1 cellular context compared by ENCODE assay signal in the genomic region with DNA sequence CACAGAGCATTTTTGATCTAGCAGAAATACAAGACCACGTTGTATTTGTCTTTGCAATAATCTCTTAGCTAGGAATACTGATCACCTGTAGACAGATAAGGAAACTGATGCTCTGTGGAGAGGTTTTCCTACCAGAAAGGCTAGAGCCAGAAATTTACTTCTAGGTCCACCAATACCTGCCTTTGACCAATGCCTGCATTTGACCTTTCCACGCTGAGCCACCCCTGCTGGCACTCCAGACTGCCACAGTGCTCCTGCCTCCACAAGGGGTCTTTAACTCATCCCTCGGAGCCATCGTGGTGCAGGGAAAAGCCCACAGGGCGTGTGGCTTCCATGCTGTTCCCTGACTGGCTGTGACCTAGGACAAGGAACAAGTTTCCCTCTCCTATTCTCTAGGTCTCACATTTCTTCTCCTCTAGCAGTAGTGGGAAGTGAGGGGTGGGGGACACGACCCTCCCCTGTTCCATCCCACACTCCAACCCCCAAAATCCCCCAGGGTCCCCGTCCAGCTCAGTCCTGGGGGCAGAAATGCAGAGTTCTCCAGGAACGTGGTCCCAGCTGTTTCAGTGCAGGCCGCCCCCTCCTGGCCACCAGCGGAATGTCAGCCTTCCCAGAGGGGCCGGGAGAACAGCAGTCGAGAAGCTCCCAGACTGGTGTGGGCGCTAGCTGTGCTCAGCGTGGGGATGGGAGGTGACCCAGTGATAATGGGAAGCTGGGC.
TF ChIP-seq lines count a peak whose summit lies in the region.

No MANE protein-coding gene starts in this region.

TF ChIP-seq in HepG2, 621 proteins besides CTCF, POLR2A, EP300 and RAD21 (continued from another document and continues in another):
- TF ChIP-seq ARNT (IDR thresholded peaks at IDR 0.05), result no peak
- no peak for TF ChIP-seq ZNF331 (CRISPR knock-in tag; IDR thresholded peaks at IDR 0.05)
- no peak for TF ChIP-seq ZNF446 (CRISPR knock-in tag; IDR thresholded peaks at IDR 0.05)
- TF ChIP-seq TEAD3 (CRISPR knock-in tag; optimal IDR thresholded peaks at IDR 0.05; ENCODE audit: borderline replicate concordance), result peak; percentile 49
- no peak for TF ChIP-seq HMGA1 (CRISPR knock-in tag; conservative IDR thresholded peaks at IDR 0.05)
- TF ChIP-seq ATRX (CRISPR knock-in tag; IDR thresholded peaks at IDR 0.05; ENCODE audit: borderline replicate concordance), result no peak
- no peak for TF ChIP-seq FIP1L1 (IDR thresholded peaks at IDR 0.05; ENCODE audit: borderline replicate concordance, insufficient read depth, low read depth, low read length)
- TF ChIP-seq FOXO4 (CRISPR knock-in tag; conservative IDR thresholded peaks at IDR 0.05), result no peak
- no peak for TF ChIP-seq YY1 (IDR thresholded peaks at IDR 0.05; ENCODE audit: insufficient read depth, insufficient replicate concordance, low read depth, low read length)
- no peak for TF ChIP-seq SATB2 (CRISPR knock-in tag; IDR thresholded peaks at IDR 0.05)
- TF ChIP-seq, protein P1, sequence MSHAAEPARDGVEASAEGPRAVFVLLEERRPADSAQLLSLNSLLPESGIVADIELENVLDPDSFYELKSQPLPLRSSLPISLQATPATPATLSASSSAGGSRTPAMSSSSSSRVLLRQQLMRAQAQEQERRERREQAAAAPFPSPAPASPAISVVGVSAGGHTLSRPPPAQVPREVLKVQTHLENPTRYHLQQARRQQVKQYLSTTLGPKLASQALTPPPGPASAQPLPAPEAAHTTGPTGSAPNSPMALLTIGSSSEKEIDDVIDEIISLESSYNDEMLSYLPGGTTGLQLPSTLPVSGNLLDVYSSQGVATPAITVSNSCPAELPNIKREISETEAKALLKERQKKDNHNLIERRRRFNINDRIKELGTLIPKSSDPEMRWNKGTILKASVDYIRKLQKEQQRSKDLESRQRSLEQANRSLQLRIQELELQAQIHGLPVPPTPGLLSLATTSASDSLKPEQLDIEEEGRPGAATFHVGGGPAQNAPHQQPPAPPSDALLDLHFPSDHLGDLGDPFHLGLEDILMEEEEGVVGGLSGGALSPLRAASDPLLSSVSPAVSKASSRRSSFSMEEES (CRISPR knock-in tag; IDR thresholded peaks at IDR 0.05), result no peak
- TF ChIP-seq ZBTB43 (CRISPR knock-in tag; conservative IDR thresholded peaks at IDR 0.05), result no peak
- no peak for TF ChIP-seq SPEN (CRISPR knock-in tag; IDR thresholded peaks at IDR 0.05; ENCODE audit: low read depth)
- TF ChIP-seq MED13 (CRISPR knock-in tag; IDR thresholded peaks at IDR 0.05), result no peak
- no peak for TF ChIP-seq GPN1 (CRISPR knock-in tag; IDR thresholded peaks at IDR 0.05; ENCODE audit: borderline replicate concordance)
- TF ChIP-seq ZSCAN22 (CRISPR knock-in tag; IDR thresholded peaks at IDR 0.05), result no peak
- no peak for TF ChIP-seq ZNF333 (CRISPR knock-in tag; IDR thresholded peaks at IDR 0.05; ENCODE audit: borderline replicate concordance)
- no peak for TF ChIP-seq ZNF558 (CRISPR knock-in tag; IDR thresholded peaks at IDR 0.05; ENCODE audit: borderline replicate concordance)
- no peak for TF ChIP-seq ZFP36L2 (CRISPR knock-in tag; IDR thresholded peaks at IDR 0.05)
- TF ChIP-seq, protein P2, sequence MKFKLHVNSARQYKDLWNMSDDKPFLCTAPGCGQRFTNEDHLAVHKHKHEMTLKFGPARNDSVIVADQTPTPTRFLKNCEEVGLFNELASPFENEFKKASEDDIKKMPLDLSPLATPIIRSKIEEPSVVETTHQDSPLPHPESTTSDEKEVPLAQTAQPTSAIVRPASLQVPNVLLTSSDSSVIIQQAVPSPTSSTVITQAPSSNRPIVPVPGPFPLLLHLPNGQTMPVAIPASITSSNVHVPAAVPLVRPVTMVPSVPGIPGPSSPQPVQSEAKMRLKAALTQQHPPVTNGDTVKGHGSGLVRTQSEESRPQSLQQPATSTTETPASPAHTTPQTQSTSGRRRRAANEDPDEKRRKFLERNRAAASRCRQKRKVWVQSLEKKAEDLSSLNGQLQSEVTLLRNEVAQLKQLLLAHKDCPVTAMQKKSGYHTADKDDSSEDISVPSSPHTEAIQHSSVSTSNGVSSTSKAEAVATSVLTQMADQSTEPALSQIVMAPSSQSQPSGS (CRISPR knock-in tag; IDR thresholded peaks at IDR 0.05), result no peak
- TF ChIP-seq BRCA1 (CRISPR knock-in tag; IDR thresholded peaks at IDR 0.05), result no peak
- no peak for TF ChIP-seq SMAD3 (CRISPR knock-in tag; IDR thresholded peaks at IDR 0.05)
- TF ChIP-seq PLSCR1 (CRISPR knock-in tag; IDR thresholded peaks at IDR 0.05; ENCODE audit: borderline replicate concordance), result no peak
- TF ChIP-seq ONECUT2 (CRISPR knock-in tag; IDR thresholded peaks at IDR 0.05), result no peak
- no peak for TF ChIP-seq ZNF33B (CRISPR knock-in tag; IDR thresholded peaks at IDR 0.05)
- no peak for TF ChIP-seq ZNF280B (CRISPR knock-in tag; IDR thresholded peaks at IDR 0.05; ENCODE audit: borderline replicate concordance)
- peak; percentile 18; the same call in 1 of the 2 replicates for TF ChIP-seq MYC (CRISPR knock-in tag; IDR thresholded peaks at IDR 0.05; ENCODE audit: borderline replicate concordance)
- no peak for TF ChIP-seq ZNF841 (CRISPR knock-in tag; IDR thresholded peaks at IDR 0.05; ENCODE audit: borderline replicate concordance)
- no peak for TF ChIP-seq MAF1 (CRISPR knock-in tag; IDR thresholded peaks at IDR 0.05; ENCODE audit: borderline replicate concordance)
- TF ChIP-seq ZNF713 (CRISPR knock-in tag; IDR thresholded peaks at IDR 0.05), result no peak
- no peak for TF ChIP-seq ZNF709 (CRISPR knock-in tag; IDR thresholded peaks at IDR 0.05)
- TF ChIP-seq ZBTB1 (CRISPR knock-in tag; IDR thresholded peaks at IDR 0.05; ENCODE audit: borderline replicate concordance), result no peak
- TF ChIP-seq ZXDC (CRISPR knock-in tag; IDR thresholded peaks at IDR 0.05), result no peak
- TF ChIP-seq ZNF510 (CRISPR knock-in tag; IDR thresholded peaks at IDR 0.05; ENCODE audit: low read depth), result no peak
- no peak for TF ChIP-seq ATAD3A (CRISPR knock-in tag; IDR thresholded peaks at IDR 0.05)
- TF ChIP-seq KLF6 (CRISPR knock-in tag; IDR thresholded peaks at IDR 0.05), result no peak
- TF ChIP-seq CSRNP2 (CRISPR knock-in tag; conservative IDR thresholded peaks at IDR 0.05; ENCODE audit: low read depth), result no peak
- TF ChIP-seq, protein P3, sequence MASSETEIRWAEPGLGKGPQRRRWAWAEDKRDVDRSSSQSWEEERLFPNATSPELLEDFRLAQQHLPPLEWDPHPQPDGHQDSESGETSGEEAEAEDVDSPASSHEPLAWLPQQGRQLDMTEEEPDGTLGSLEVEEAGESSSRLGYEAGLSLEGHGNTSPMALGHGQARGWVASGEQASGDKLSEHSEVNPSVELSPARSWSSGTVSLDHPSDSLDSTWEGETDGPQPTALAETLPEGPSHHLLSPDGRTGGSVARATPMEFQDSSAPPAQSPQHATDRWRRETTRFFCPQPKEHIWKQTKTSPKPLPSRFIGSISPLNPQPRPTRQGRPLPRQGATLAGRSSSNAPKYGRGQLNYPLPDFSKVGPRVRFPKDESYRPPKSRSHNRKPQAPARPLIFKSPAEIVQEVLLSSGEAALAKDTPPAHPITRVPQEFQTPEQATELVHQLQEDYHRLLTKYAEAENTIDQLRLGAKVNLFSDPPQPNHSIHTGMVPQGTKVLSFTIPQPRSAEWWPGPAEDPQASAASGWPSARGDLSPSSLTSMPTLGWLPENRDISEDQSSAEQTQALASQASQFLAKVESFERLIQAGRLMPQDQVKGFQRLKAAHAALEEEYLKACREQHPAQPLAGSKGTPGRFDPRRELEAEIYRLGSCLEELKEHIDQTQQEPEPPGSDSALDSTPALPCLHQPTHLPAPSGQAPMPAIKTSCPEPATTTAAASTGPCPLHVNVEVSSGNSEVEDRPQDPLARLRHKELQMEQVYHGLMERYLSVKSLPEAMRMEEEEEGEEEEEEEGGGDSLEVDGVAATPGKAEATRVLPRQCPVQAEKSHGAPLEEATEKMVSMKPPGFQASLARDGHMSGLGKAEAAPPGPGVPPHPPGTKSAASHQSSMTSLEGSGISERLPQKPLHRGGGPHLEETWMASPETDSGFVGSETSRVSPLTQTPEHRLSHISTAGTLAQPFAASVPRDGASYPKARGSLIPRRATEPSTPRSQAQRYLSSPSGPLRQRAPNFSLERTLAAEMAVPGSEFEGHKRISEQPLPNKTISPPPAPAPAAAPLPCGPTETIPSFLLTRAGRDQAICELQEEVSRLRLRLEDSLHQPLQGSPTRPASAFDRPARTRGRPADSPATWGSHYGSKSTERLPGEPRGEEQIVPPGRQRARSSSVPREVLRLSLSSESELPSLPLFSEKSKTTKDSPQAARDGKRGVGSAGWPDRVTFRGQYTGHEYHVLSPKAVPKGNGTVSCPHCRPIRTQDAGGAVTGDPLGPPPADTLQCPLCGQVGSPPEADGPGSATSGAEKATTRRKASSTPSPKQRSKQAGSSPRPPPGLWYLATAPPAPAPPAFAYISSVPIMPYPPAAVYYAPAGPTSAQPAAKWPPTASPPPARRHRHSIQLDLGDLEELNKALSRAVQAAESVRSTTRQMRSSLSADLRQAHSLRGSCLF (CRISPR knock-in tag; IDR thresholded peaks at IDR 0.05; ENCODE audit: borderline replicate concordance), result no peak
- no peak for TF ChIP-seq ZBTB8A (CRISPR knock-in tag; IDR thresholded peaks at IDR 0.05; ENCODE audit: borderline replicate concordance, low read depth)
- TF ChIP-seq ZNF317 (CRISPR knock-in tag; IDR thresholded peaks at IDR 0.05), result 0 out of 2 replicates have a peak, but pooled peaks have one; percentile 51
- TF ChIP-seq, protein P4, sequence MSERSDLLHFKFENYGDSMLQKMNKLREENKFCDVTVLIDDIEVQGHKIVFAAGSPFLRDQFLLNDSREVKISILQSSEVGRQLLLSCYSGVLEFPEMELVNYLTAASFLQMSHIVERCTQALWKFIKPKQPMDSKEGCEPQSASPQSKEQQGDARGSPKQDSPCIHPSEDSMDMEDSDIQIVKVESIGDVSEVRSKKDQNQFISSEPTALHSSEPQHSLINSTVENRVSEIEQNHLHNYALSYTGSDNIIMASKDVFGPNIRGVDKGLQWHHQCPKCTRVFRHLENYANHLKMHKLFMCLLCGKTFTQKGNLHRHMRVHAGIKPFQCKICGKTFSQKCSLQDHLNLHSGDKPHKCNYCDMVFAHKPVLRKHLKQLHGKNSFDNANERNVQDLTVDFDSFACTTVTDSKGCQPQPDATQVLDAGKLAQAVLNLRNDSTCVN (CRISPR knock-in tag; IDR thresholded peaks at IDR 0.05; ENCODE audit: borderline replicate concordance), result no peak
